Comparison of ENCODE assay signal across 16 cellular contexts in the genomic region with DNA sequence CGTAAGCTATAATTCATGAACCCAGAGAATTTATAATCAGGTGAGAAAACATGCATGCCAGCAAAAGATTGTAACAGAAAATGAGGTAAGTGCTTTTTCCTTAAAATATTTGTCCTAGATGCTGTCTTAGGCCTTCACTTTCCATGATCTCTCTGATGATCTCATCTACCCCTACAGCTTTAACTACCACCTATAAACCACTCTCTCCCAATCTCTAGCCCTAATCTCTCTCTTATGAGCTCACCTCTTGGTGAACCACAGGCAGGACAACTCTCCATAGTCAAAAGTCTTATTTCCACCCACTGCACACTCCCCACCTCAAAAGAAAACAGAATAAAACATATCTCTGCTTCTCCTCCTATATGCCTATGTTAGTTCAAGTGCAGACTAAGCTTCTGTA.
DNase-seq lines count a peak whose midpoint lies in the region; TF ChIP-seq lines count a peak whose summit lies in the region.
"Had no signal": no experiment of that assay in that cellular context is flagged by ENCODE, and none has a peak within 500 bp of the region (broad histone marks: within the 10 kb centered on the region; RNA-seq: fewer than 3 reads in every experiment).

No MANE protein-coding gene starts in this region.

- H3K4me1 ChIP-seq in HEK293 (ENCODE audit: control insufficient read depth, insufficient read depth, low read length) (no peaks in the 10 kb centered on the region), smooth muscle cell (ENCODE audit: low read depth) (no peaks in the 10 kb centered on the region), OCI-LY7 (ENCODE audit: insufficient read depth, low read length, poor library complexity, severe bottlenecking) (no peaks in the 10 kb centered on the region)
- H3K4me1 ChIP-seq: BLaER1, HAP-1 had no signal

- no peak overlapping the region for H3K4me3 ChIP-seq in HEK293 (ENCODE audit: low read depth, low read length)
- no peak overlapping the region for H3K4me3 ChIP-seq in smooth muscle cell
- H3K4me3 ChIP-seq in OCI-LY7 (ENCODE audit: low read depth, low read length, poor library complexity, severe bottlenecking), result no peak overlapping the region
- H3K4me3 ChIP-seq: BLaER1, GM23248, HAP-1 had no signal

- POLR2A ChIA-PET in HEK293 (lab: Yijun Ruan, JAX), result no interaction called here
- POLR2A ChIA-PET in OCI-LY7 (lab: Charles Lee), result no interaction called here

- no peaks in the 10 kb centered on the region for H3K36me3 ChIP-seq in HEK293 (ENCODE audit: control insufficient read depth in 2 of 2, insufficient read depth in 1 of 2, low read length in 2 of 2)
- no peaks in the 10 kb centered on the region for H3K36me3 ChIP-seq in smooth muscle cell (ENCODE audit: low read depth)
- H3K36me3 ChIP-seq in OCI-LY7 (ENCODE audit: insufficient read depth, low read length), result no peaks in the 10 kb centered on the region
- H3K36me3 ChIP-seq: BLaER1, HAP-1 had no signal

- H4K20me1 ChIP-seq in smooth muscle cell (ENCODE audit: low read depth) (no peaks in the 10 kb centered on the region), OCI-LY7 (ENCODE audit: insufficient read depth, low read length) (no peaks in the 10 kb centered on the region)
- H4K20me1 ChIP-seq: BLaER1 had no signal

- peak; percentile 52 for DNase-seq in amniotic epithelial cell (ENCODE audit: low read depth)
- DNase-seq in islet precursor cell, result peak; percentile 3
- no peak for DNase-seq in smooth muscle cell (lab: John Stamatoyannopoulos, UW; ENCODE audit: unreplicated experiment)
- DNase-seq in stimulated activated naive CD4-positive, alpha-beta T cell treated with Interleukin-2 at 50 U/mL for 16 hours (lab: John Stamatoyannopoulos, UW), result no peak
- no peak for DNase-seq in activated effector memory CD4-positive, alpha-beta T cell treated with anti-CD3 and anti-CD28 coated beads, Interleukin-2, amount 50 U/mL, for 16 hours
- no peak for DNase-seq in OCI-LY7 (ENCODE audit: low spot score)
- DNase-seq: 8988T; CD4-positive, alpha-beta memory T cell; DMS153; DMS79; GDM1; GM23248 had no signal

- H3K9me3 ChIP-seq in HEK293 (ENCODE audit: control insufficient read depth, insufficient read depth, low read depth, low read length), result no peaks in the 10 kb centered on the region
- no peaks in the 10 kb centered on the region for H3K9me3 ChIP-seq in smooth muscle cell (replicated peaks; ENCODE audit: low read depth)
- no peaks in the 10 kb centered on the region for H3K9me3 ChIP-seq in OCI-LY7 (ENCODE audit: low read length)
- H3K9me3 ChIP-seq: BLaER1, HAP-1 had no signal

- H3K27me3 ChIP-seq in smooth muscle cell (ENCODE audit: low read depth), result no peaks in the 10 kb centered on the region
- H3K27me3 ChIP-seq: BLaER1 had no signal

- TF ChIP-seq CTCF in HEK293 (tag by site-specific recombination; IDR thresholded peaks at IDR 0.05) (no peak), smooth muscle cell (IDR thresholded peaks at IDR 0.05; ENCODE audit: borderline replicate concordance, insufficient read depth, poor library complexity, severe bottlenecking) (no peak), OCI-LY7 (conservative IDR thresholded peaks at IDR 0.05; ENCODE audit: low read length) (no peak)

- H3K27ac ChIP-seq in HEK293 (ENCODE audit: extremely low read depth, low read depth, low read length), result no peak overlapping the region
- peak overlapping the region; percentile 71 for H3K27ac ChIP-seq in smooth muscle cell (ENCODE audit: low read depth)
- no peak overlapping the region for H3K27ac ChIP-seq in OCI-LY7 (ENCODE audit: low read depth, low read length, poor library complexity, severe bottlenecking)
- H3K27ac ChIP-seq: BLaER1, GM23248, HL-60 had no signal

- H3K9ac ChIP-seq in smooth muscle cell (ENCODE audit: low read depth), result peak overlapping the region; percentile 47
- H3K9ac ChIP-seq: BLaER1, GM23248 had no signal

- CTCF ChIA-PET in HEK293 (lab: Yijun Ruan, JAX) (no interaction called here), OCI-LY7 (lab: Charles Lee; ENCODE audit: unreplicated experiment) (no interaction called here)

- H3F3A ChIP-seq in smooth muscle cell (ENCODE audit: low read depth), result no peaks in the 10 kb centered on the region

- H3K79me2 ChIP-seq in smooth muscle cell (ENCODE audit: low read depth), result no peaks in the 10 kb centered on the region
- H3K79me2 ChIP-seq in OCI-LY7 (ENCODE audit: insufficient read depth, low read depth, low read length), result no peaks in the 10 kb centered on the region

- intact Hi-C loops in OCI-LY7 (cut with micrococcal nuclease; ENCODE audit: unreplicated experiment), result no loop called here

- no peaks in the 10 kb centered on the region for H3K9me2 ChIP-seq in OCI-LY7 (ENCODE audit: insufficient read depth, low read length)

- H2AFZ ChIP-seq in smooth muscle cell (ENCODE audit: low read depth), result no peak overlapping the region
- H2AFZ ChIP-seq in OCI-LY7 (ENCODE audit: low read length), result no peak overlapping the region
- H2AFZ ChIP-seq: GM23248 had no signal

- H3K4me2 ChIP-seq in smooth muscle cell (no peak overlapping the region), OCI-LY7 (ENCODE audit: low read length) (no peak overlapping the region)
- H3K4me2 ChIP-seq: BLaER1 had no signal

- no TSS peak for BruUV-seq in OCI-LY7 (replicated peaks; lab: Mats Ljungman, UMichigan)

- 91% methylated on average over 1 of the region's 1 CpG for WGBS in smooth muscle cell (ENCODE audit: low lambda C conversion rate)

TF ChIP-seq in HEK293, 187 proteins besides CTCF, POLR2A, EP300 and RAD21 (continues in another document):
- peak; percentile 34; the same call in 1 of the 2 replicates for TF ChIP-seq ZFHX2 (tag by site-specific recombination; conservative IDR thresholded peaks at IDR 0.05)
- TF ChIP-seq, protein P1, sequence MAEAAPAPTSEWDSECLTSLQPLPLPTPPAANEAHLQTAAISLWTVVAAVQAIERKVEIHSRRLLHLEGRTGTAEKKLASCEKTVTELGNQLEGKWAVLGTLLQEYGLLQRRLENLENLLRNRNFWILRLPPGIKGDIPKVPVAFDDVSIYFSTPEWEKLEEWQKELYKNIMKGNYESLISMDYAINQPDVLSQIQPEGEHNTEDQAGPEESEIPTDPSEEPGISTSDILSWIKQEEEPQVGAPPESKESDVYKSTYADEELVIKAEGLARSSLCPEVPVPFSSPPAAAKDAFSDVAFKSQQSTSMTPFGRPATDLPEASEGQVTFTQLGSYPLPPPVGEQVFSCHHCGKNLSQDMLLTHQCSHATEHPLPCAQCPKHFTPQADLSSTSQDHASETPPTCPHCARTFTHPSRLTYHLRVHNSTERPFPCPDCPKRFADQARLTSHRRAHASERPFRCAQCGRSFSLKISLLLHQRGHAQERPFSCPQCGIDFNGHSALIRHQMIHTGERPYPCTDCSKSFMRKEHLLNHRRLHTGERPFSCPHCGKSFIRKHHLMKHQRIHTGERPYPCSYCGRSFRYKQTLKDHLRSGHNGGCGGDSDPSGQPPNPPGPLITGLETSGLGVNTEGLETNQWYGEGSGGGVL (tag by site-specific recombination; IDR thresholded peaks at IDR 0.05), result peak; percentile 31; the same call in 1 of the 2 replicates
- TF ChIP-seq, protein P2, sequence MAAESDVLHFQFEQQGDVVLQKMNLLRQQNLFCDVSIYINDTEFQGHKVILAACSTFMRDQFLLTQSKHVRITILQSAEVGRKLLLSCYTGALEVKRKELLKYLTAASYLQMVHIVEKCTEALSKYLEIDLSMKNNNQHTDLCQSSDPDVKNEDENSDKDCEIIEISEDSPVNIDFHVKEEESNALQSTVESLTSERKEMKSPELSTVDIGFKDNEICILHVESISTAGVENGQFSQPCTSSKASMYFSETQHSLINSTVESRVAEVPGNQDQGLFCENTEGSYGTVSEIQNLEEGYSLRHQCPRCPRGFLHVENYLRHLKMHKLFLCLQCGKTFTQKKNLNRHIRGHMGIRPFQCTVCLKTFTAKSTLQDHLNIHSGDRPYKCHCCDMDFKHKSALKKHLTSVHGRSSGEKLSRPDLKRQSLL (tag by site-specific recombination; IDR thresholded peaks at IDR 0.05), result no peak
- peak; percentile 42; the same call in 1 of the 2 replicates for TF ChIP-seq HIC1 (tag by site-specific recombination; IDR thresholded peaks at IDR 0.05)
- peak; percentile 21; the same call in 1 of the 2 replicates for TF ChIP-seq GLIS1 (tag by site-specific recombination; IDR thresholded peaks at IDR 0.05)
- TF ChIP-seq REPIN1 (tag by site-specific recombination; IDR thresholded peaks at IDR 0.05; ENCODE audit: low read depth), result no peak
- no peak for TF ChIP-seq MYNN (tag by site-specific recombination; IDR thresholded peaks at IDR 0.05; ENCODE audit: borderline replicate concordance)
- TF ChIP-seq ZNF16 (tag by site-specific recombination; IDR thresholded peaks at IDR 0.05; ENCODE audit: low read depth), result no peak
- TF ChIP-seq ATF2 (tag by site-specific recombination; IDR thresholded peaks at IDR 0.05; ENCODE audit: low read depth), result no peak
- TF ChIP-seq HOXD13 (CRISPR knock-in tag; IDR thresholded peaks at IDR 0.05; ENCODE audit: borderline replicate concordance), result no peak
- peak; percentile 40; the same call in 1 of the 2 replicates for TF ChIP-seq ZNF629 (tag by site-specific recombination; IDR thresholded peaks at IDR 0.05)

Comparison
In these comparisons a context has a peak if more than half of its experiments do, and no peak if none do; other contexts are left out.
1. DNase-seq: peak in amniotic epithelial cell (single experiment) and islet precursor cell (single experiment); none in smooth muscle cell (single experiment), stimulated activated naive CD4-positive, alpha-beta T cell treated with Interleukin-2 at 50 U/mL for 16 hours (single experiment), activated effector memory CD4-positive, alpha-beta T cell treated with anti-CD3 and anti-CD28 coated beads, Interleukin-2, amount 50 U/mL, for 16 hours (single experiment) and OCI-LY7 (single experiment).